9 cellular contexts compared by ENCODE assay signal in the genomic region with DNA sequence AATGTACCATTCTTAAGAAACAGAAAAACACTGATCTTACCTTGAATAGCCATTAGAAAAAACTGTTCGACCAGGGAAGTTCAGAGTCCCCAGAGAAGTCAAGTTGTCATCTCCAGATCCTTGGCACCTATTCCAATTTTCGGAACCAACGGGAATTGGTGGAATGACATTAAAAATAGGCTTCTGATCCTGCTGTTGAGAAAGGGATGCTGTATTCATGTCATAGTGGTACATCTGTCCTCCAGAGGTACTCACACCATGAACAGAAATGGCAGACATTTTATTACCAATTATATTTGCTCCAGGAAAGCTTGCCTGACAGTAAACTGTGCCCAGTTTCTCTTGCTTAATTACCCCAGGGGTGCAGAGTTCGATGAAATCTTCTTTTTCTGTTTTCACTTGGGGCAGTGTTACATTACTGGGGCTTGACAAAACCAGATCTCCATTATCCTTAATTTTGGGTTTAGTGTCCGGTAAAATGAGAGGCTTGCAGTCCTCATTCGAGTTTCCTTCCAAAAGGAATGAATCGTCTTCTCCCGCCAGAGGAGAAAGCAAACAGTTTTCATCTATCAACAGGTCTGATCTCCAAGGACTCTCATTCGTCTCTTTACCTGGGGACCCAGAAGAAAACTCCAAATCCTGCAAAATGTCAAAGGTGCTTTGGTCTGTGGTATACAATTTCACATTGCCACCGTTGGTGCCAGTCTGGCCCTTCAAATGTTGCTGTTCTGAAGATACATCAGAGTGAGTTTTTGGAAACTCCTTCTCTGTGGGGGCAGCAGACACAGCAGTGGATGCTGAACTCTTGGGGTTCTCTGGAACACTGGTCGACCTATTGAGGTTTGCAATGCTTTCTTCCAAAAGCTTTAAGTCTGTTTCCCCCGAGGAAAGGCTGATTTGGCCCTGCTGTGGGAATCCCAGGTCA. TPM values are rescaled to one million over a fixed set of nuclear protein-coding genes. Genes with fewer than 3 reads are reported as not detected.
A peak's percentile ranks its signal among the peaks of the same experiment; 100 is the strongest.
DNase-seq lines count a peak whose midpoint lies in the region; ATAC-seq and TF ChIP-seq lines count a peak whose summit lies in the region.
"Had no signal": no experiment of that assay in that cellular context is flagged by ENCODE, and none has a peak within 500 bp of the region (broad histone marks: within the 10 kb centered on the region; RNA-seq: fewer than 3 reads in every experiment).

No MANE protein-coding gene starts in this region.

- H3K9ac ChIP-seq in neuronal stem cell (ENCODE audit: low read depth, low read length, poor library complexity) = no peak overlapping the region
- H3K9ac ChIP-seq: neural progenitor cell had no signal

- peak overlapping the region; percentile 96 for H3K4me3 Mint-ChIP-seq in CD4-positive, alpha-beta T cell
- H3K4me3 Mint-ChIP-seq: neural progenitor cell had no signal

- ATAC-seq in CD4-positive, alpha-beta T cell (ENCODE audit: poor library complexity) = no peak
- ATAC-seq in GM21529 (IDR thresholded peaks at IDR 0.05; ENCODE audit: unreplicated experiment) = no peak

- intact Hi-C loops in CD4-positive, alpha-beta T cell (cut with DNase I, micrococcal nuclease) = loop anchor here (2.0 to 5.0 kb wide), 3 partner anchors 48 to 425 kb away; no protein-coding TSS in a partner anchor

- H2BK12ac ChIP-seq in neuronal stem cell (ENCODE audit: low read length) = no peak overlapping the region

- no peaks in the 10 kb centered on the region for H3K27me3 Mint-ChIP-seq in CD4-positive, alpha-beta T cell

- no peak overlapping the region for H3K18ac ChIP-seq in neuronal stem cell (ENCODE audit: low read length)

- H3K9me3 Mint-ChIP-seq in CD4-positive, alpha-beta T cell = no peaks in the 10 kb centered on the region
- H3K9me3 Mint-ChIP-seq: neural progenitor cell had no signal

- no peaks in the 10 kb centered on the region for H3K9me3 ChIP-seq in CD4-positive, alpha-beta T cell (ENCODE audit: control insufficient read depth, low read length)
- H3K9me3 ChIP-seq in neuronal stem cell (replicated peaks in 1 of 2; ENCODE audit: control insufficient read depth in 2 of 2, insufficient read depth in 1 of 2, low read depth in 1 of 2, low read length in 2 of 2) (no peaks in the 10 kb centered on the region), WERI-Rb-1 (ENCODE audit: severe bottlenecking) (no peaks in the 10 kb centered on the region)

- no peak overlapping the region for H3K23ac ChIP-seq in neuronal stem cell (ENCODE audit: low read depth, low read length, poor library complexity)

- CTCF ChIA-PET in CD4-positive, alpha-beta T cell (lab: Charles Lee) = interaction anchor here (1.3 kb wide), 1 partner anchor 63 kb away, joined by 3 read pairs; no protein-coding TSS in a partner anchor

- no peaks in the 10 kb centered on the region for H3K79me1 ChIP-seq in neuronal stem cell (ENCODE audit: low read depth, low read length)

- H3K4ac ChIP-seq in neuronal stem cell (ENCODE audit: low read length) = no peak overlapping the region

- no peak overlapping the region for H2AK5ac ChIP-seq in neuronal stem cell (ENCODE audit: low read depth, low read length)

- no CpG with 5 or more reads among the region's 12 CpGs for WGBS in neuronal stem cell (ENCODE audit: extremely low coverage in 2 of 2, insufficient read length in 2 of 2, insufficient replicate concordance in 1 of 2), 2 donors

- peaks cover 0 to 3% of the 10 kb centered on the region in 2 donors for H3K4me1 ChIP-seq in neuronal stem cell (ENCODE audit: control insufficient read depth in 2 of 2, insufficient read depth in 1 of 2, low read depth in 1 of 2, low read length in 2 of 2)

- no peak overlapping the region for H4K8ac ChIP-seq in neuronal stem cell (ENCODE audit: low read depth, low read length)

- no peak for TF ChIP-seq CTCF in CD4-positive, alpha-beta T cell (IDR thresholded peaks at IDR 0.05)
- TF ChIP-seq CTCF in coronary artery (IDR thresholded peaks at IDR 0.05) = no peak
- no peak for TF ChIP-seq CTCF in WERI-Rb-1 (IDR thresholded peaks at IDR 0.05; ENCODE audit: low read depth, low read length)

- H3K27ac ChIP-seq in CD4-positive, alpha-beta T cell (ENCODE audit: low read depth, low read length) = no peak overlapping the region
- H3K27ac ChIP-seq in coronary artery (peak overlapping the region; percentile 50 to 99), neuronal stem cell (replicated peaks; ENCODE audit: low read length) (no peak overlapping the region), WERI-Rb-1 (no peak overlapping the region)
- H3K27ac ChIP-seq: neural progenitor cell had no signal

- H3K4me3 ChIP-seq in coronary artery (peak overlapping the region; percentile 92), neuronal stem cell (ENCODE audit: low read length in 2 of 2) (no peak overlapping the region), WERI-Rb-1 (ENCODE audit: low read depth, low read length) (no peak overlapping the region)
- H3K4me3 ChIP-seq: neural progenitor cell had no signal

- H3K36me3 ChIP-seq in neuronal stem cell (replicated peaks in 1 of 2; ENCODE audit: control insufficient read depth in 2 of 2, insufficient read depth in 2 of 2, low read length in 2 of 2) (no peaks in the 10 kb centered on the region), WERI-Rb-1 (no peaks in the 10 kb centered on the region; the same call in none of the 2 replicates)
- H3K36me3 ChIP-seq: neural progenitor cell had no signal

- H2AFZ ChIP-seq in neuronal stem cell (ENCODE audit: low read length) = peak overlapping the region; percentile 1
- H2AFZ ChIP-seq: neural progenitor cell had no signal

- H2BK15ac ChIP-seq in neuronal stem cell (ENCODE audit: low read length) = no peak overlapping the region

- H4K91ac ChIP-seq in neuronal stem cell (ENCODE audit: low read depth, low read length, poor library complexity) = no peak overlapping the region

- H2BK120ac ChIP-seq in neuronal stem cell (ENCODE audit: low read depth, low read length) = no peak overlapping the region

- no peak for DNase-seq in CD4-positive, alpha-beta T cell
- peak; percentile 12 for DNase-seq in M059J (ENCODE audit: low read depth)
- DNase-seq in coronary artery (ENCODE audit: low spot score) = no peak
- DNase-seq in neuronal stem cell (ENCODE audit: low spot score) = no peak
- DNase-seq in T-helper 9 cell = no peak
- DNase-seq in WERI-Rb-1 = no peak
- DNase-seq in NCI-H2196 (lab: John Stamatoyannopoulos, UW; ENCODE audit: unreplicated experiment) = no peak

- peaks cover 69% of the 10 kb centered on the region for H3K4me1 Mint-ChIP-seq in CD4-positive, alpha-beta T cell (ENCODE audit: low read depth)

- H3K4me2 ChIP-seq in neuronal stem cell (ENCODE audit: insufficient read depth, low read length, poor library complexity, severe bottlenecking) = no peak overlapping the region
- H3K4me2 ChIP-seq: neural progenitor cell had no signal

- H3K27me3 ChIP-seq in CD4-positive, alpha-beta T cell (ENCODE audit: control insufficient read depth, insufficient read depth, low read length) = no peaks in the 10 kb centered on the region
- H3K27me3 ChIP-seq in neuronal stem cell (ENCODE audit: control insufficient read depth in 3 of 3, insufficient read depth in 3 of 3, low read depth in 1 of 3, low read length in 3 of 3) (peaks cover 3 to 24% (median 11%) of the 10 kb centered on the region in 3 experiments), WERI-Rb-1 (ENCODE audit: insufficient read depth, low read depth, severe bottlenecking) (no peaks in the 10 kb centered on the region)

- no peak overlapping the region for H3K14ac ChIP-seq in neuronal stem cell (ENCODE audit: low read length)

- POLR2A ChIA-PET in CD4-positive, alpha-beta T cell (lab: Charles Lee) = interaction anchor here (0.9 to 2.9 kb wide), 6 partner anchors 33 to 397 kb away, joined by 3 to 15 read pairs (median 6); no protein-coding TSS in a partner anchor

- peaks cover 65% of the 10 kb centered on the region for H3K36me3 Mint-ChIP-seq in CD4-positive, alpha-beta T cell (ENCODE audit: low read depth)

- H2BK5ac ChIP-seq in neuronal stem cell (ENCODE audit: low read length) = no peak overlapping the region

- peak overlapping the region; percentile 92 for H3K27ac Mint-ChIP-seq in CD4-positive, alpha-beta T cell
- H3K27ac Mint-ChIP-seq: neural progenitor cell had no signal

RNA-seq across cellular contexts. Expression of gene NR3C1, which starts 3.6 kb away (rescaled TPM):
- total RNA-seq in CD4-positive, alpha-beta T cell = 100 to 1,000 TPM; 168 to 191 TPM
- total RNA-seq in M059J (2014; rRNA removed; shearing (Covaris generic)) = 48.0 and 65.3 TPM in 2 replicates
- 0.38 TPM for polyA plus RNA-seq in neuronal stem cell (2013, experiment 1 of 2)
- 0.28 TPM for polyA plus RNA-seq in neuronal stem cell (2013, experiment 2 of 2)

Comparison
In these comparisons a context has a peak if more than half of its experiments do, and no peak if none do; other contexts are left out.
1. H3K27ac ChIP-seq: peak in coronary artery (2 of 2); none in CD4-positive, alpha-beta T cell (single experiment), neuronal stem cell (single experiment) and WERI-Rb-1 (single experiment).